In the genomic region with DNA sequence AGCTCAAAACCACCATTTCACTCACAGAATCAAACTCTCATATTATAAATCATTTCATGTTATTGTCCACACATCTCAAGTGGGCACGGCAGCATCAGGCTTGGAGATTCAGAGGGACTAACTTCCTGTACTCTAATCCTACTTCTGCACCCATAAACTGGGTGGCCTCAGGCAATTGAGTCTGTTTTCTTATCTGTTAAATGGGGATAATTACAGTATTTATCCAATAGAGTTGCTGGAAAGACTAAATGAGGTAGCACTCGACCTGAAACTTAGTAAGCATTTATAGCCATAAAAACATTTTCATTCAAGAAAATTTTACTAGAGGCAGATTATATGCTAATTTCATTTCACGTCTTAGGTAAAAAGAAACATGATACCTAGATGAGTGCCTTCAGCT, we compare ENCODE assay signal across 18 cellular contexts. TPM values are rescaled to one million over a fixed set of nuclear protein-coding genes. Genes with fewer than 3 reads are reported as not detected.
DNase-seq lines count a peak whose midpoint lies in the region; ATAC-seq, FAIRE-seq and TF ChIP-seq lines count a peak whose summit lies in the region.
"Had no signal": no experiment of that assay in that cellular context is flagged by ENCODE, and none has a peak within 500 bp of the region (broad histone marks: within the 10 kb centered on the region; RNA-seq: fewer than 3 reads in every experiment).

No MANE protein-coding gene starts in this region.

- H3K27me3 ChIP-seq in pancreas, result no peaks in the 10 kb centered on the region
- H3K27me3 ChIP-seq: BLaER1 had no signal

- intact Hi-C loops in pancreas (cut with DNase I) (no loop called here), left colon (cut with DNase I, micrococcal nuclease) (no loop called here), CD14-positive monocyte (cut with micrococcal nuclease) (no loop called here)

- no peaks in the 10 kb centered on the region for H3K36me3 ChIP-seq in pancreas

- 50% methylated on average over 3 of the region's 3 CpGs for WGBS in pancreas, 2 donors

- H3K4me3 Mint-ChIP-seq in CD14-positive monocyte, result no peak overlapping the region
- H3K4me3 Mint-ChIP-seq: CD4-positive, CD25-positive, alpha-beta regulatory T cell; GM23338 had no signal

- H3K4me1 Mint-ChIP-seq in CD14-positive monocyte, result peaks cover 38% of the 10 kb centered on the region

- H3K27ac ChIP-seq in pancreas, result no peak overlapping the region
- H3K27ac ChIP-seq: 22Rv1, BLaER1 had no signal

- peaks cover 55 to 59% of the 10 kb centered on the region in 2 donors for H3K36me3 Mint-ChIP-seq in CD14-positive monocyte

- H3K9me3 Mint-ChIP-seq in CD14-positive monocyte, result peaks cover 0 to 4% (median 0%) of the 10 kb centered on the region in 7 donors
- H3K9me3 Mint-ChIP-seq: CD4-positive, CD25-positive, alpha-beta regulatory T cell; GM23338 had no signal

- H3K9me3 ChIP-seq in pancreas, result no peaks in the 10 kb centered on the region

- peak overlapping the region in 3 of 4 donors; percentile 8 to 12 (median 8) for H3K4me3 ChIP-seq in pancreas
- H3K4me3 ChIP-seq: BLaER1, GM23338 had no signal

- ATAC-seq in pancreas (no peak), left colon (no peak)
- ATAC-seq: GM23338 had no signal

- H3K4me1 ChIP-seq in pancreas, result peaks cover 0 to 3% (median 0%) of the 10 kb centered on the region in 3 donors

- no peak for TF ChIP-seq CTCF in pancreas (IDR thresholded peaks at IDR 0.05)
- TF ChIP-seq CTCF in CD14-positive monocyte (IDR thresholded peaks at IDR 0.05), result no peak

- H3K27me3 Mint-ChIP-seq in CD14-positive monocyte (ENCODE audit: low read depth in 3 of 3), result peaks cover 0 to 2% (median 0%) of the 10 kb centered on the region in 3 donors
- H3K27me3 Mint-ChIP-seq: CD4-positive, CD25-positive, alpha-beta regulatory T cell had no signal

- FAIRE-seq in pancreas (lab: Jason Lieb, UNC), result no peak

- H3K27ac Mint-ChIP-seq in CD14-positive monocyte, result no peak overlapping the region
- H3K27ac Mint-ChIP-seq: GM23338 had no signal

- DNase-seq in NCI-H1417 (lab: John Stamatoyannopoulos, UW) (peak in 2 of 3 experiments; percentile 8 to 65), NCI-H1417 treated with DMSO at 0.1 percent for 48 hours (lab: John Stamatoyannopoulos, UW) (no peak), NCI-H69 (lab: John Stamatoyannopoulos, UW) (peak; percentile 81), pancreas (no peak), left colon (no peak), CD14-positive monocyte (ENCODE audit: low spot score) (no peak), DMS53 (lab: John Stamatoyannopoulos, UW) (no peak)
- DNase-seq in stimulated activated CD4-positive, alpha-beta T cell treated with anti-CD3 and anti-CD28 coated beads, Interleukin-12 subunit alpha, Interleukin-12 subunit beta, amount 100 ng/mL, for 4 hours, result no peak
- DNase-seq: AML-193; CD4-positive, CD25-positive, alpha-beta regulatory T cell; H7; IMR-90 had no signal

RNA-seq across cellular contexts. Expression of a gene that starts 13.0 kb away (rescaled TPM):
- total RNA-seq in pancreas (10 to 100 TPM; 16.2 to 41.0 (median 28.3) TPM), left colon (10 to 100 TPM; 51.5 to 96.3 TPM)
- polyA plus RNA-seq in pancreas (10 to 100 TPM; 22.1 to 23.2 TPM), CD14-positive monocyte (10 to 100 TPM; 23.3 to 31.5 TPM)

RNA-seq across cellular contexts. Expression of a gene that starts 56.3 kb away (rescaled TPM):
- total RNA-seq in pancreas (under 1 TPM in 5 of 6 donors, not detected in 1; 0.31 to 0.94 (median 0.79) TPM), left colon (under 1 TPM; 0.46 to 0.67 TPM)
- polyA plus RNA-seq in pancreas (under 1 TPM; 0.30 to 0.38 TPM), CD14-positive monocyte (not detected)
- total RNA-seq: A673, Daoy, GM23338, H7, HT-29, IMR-90 had no signal
- polyA plus RNA-seq: CD4-positive, CD25-positive, alpha-beta regulatory T cell; IMR-90 had no signal

Comparison
In these comparisons a context has a peak if more than half of its experiments do, and no peak if none do; other contexts are left out.
1. DNase-seq: peak in NCI-H1417 (2 of 3) and NCI-H69 (single experiment); none in NCI-H1417 treated with DMSO at 0.1 percent for 48 hours (single experiment), pancreas (0 of 6), left colon (0 of 2), stimulated activated CD4-positive, alpha-beta T cell treated with anti-CD3 and anti-CD28 coated beads, Interleukin-12 subunit alpha, Interleukin-12 subunit beta, amount 100 ng/mL, for 4 hours (single experiment), CD14-positive monocyte (single experiment) and DMS53 (single experiment).